22 cellular contexts compared by ENCODE assay signal in genomic region chr1:116486424-116486823, GRCh38.
A peak's percentile ranks its signal among the peaks of the same experiment; 100 is the strongest.
DNase-seq lines count a peak whose midpoint lies in the region; ATAC-seq and TF ChIP-seq lines count a peak whose summit lies in the region.
"Had no signal": no experiment of that assay in that cellular context is flagged by ENCODE, and none has a peak within 500 bp of the region (broad histone marks: within the 10 kb centered on the region; RNA-seq: fewer than 3 reads in every experiment).

No MANE protein-coding gene starts in this region.

- no peak for TF ChIP-seq CTCF in body of pancreas (IDR thresholded peaks at IDR 0.05)
- TF ChIP-seq CTCF in CD4-positive, alpha-beta T cell (IDR thresholded peaks at IDR 0.05) = no peak

- no peak for TF ChIP-seq POLR2A in body of pancreas (IDR thresholded peaks at IDR 0.05)

- H3K27me3 ChIP-seq in body of pancreas = no peaks in the 10 kb centered on the region
- H3K27me3 ChIP-seq in CD4-positive, alpha-beta T cell (ENCODE audit: control insufficient read depth, insufficient read depth, low read length) = no peaks in the 10 kb centered on the region
- H3K27me3 ChIP-seq: colonic mucosa, Peyer's patch had no signal

- H3K27me3 Mint-ChIP-seq in CD4-positive, alpha-beta T cell = no peaks in the 10 kb centered on the region
- peaks cover 3% of the 10 kb centered on the region for H3K27me3 Mint-ChIP-seq in activated CD4-positive, alpha-beta T cell treated with anti-CD3 and anti-CD28 coated beads, Interleukin-2, amount 10 ng/mL, durations not matched to agents 7 days and 5 days
- H3K27me3 Mint-ChIP-seq: activated T-cell treated with anti-CD3 and anti-CD28 coated beads, Interleukin-2, amount 50 U/mL, for 24 hours; stimulated activated naive CD8-positive, alpha-beta T cell treated with anti-CD3 and anti-CD28 coated beads, Interleukin-15, Interleukin-2, amounts not matched to agents 100 ng/mL and 50 ng/mL, for 24 hours had no signal

- H3K9me3 ChIP-seq in body of pancreas = no peaks in the 10 kb centered on the region
- H3K9me3 ChIP-seq in CD4-positive, alpha-beta T cell (ENCODE audit: control insufficient read depth, low read length) = no peaks in the 10 kb centered on the region
- H3K9me3 ChIP-seq: colonic mucosa, Peyer's patch, psoas muscle had no signal

- intact Hi-C loops in body of pancreas (cut with DNase I) = loop anchor here (10.0 kb wide), 1 partner anchor 122 kb away; no protein-coding TSS in a partner anchor
- intact Hi-C loops in CD4-positive, alpha-beta T cell (cut with DNase I, micrococcal nuclease) = loop anchor here in 1 of 2 experiments (5.0 kb wide), 1 partner anchor 124 kb away; no protein-coding TSS in a partner anchor

- H3K27ac Mint-ChIP-seq in CD4-positive, alpha-beta T cell = no peak overlapping the region
- H3K27ac Mint-ChIP-seq in activated CD4-positive, alpha-beta T cell treated with anti-CD3 and anti-CD28 coated beads, Interleukin-2, amount 10 ng/mL, durations not matched to agents 7 days and 5 days = no peak overlapping the region
- H3K27ac Mint-ChIP-seq: activated T-cell treated with anti-CD3 and anti-CD28 coated beads, Interleukin-2, amount 50 U/mL, for 24 hours; stimulated activated naive CD8-positive, alpha-beta T cell treated with anti-CD3 and anti-CD28 coated beads, Interleukin-15, Interleukin-2, amounts not matched to agents 100 ng/mL and 50 ng/mL, for 24 hours had no signal

- no peak overlapping the region for H3K4me3 Mint-ChIP-seq in CD4-positive, alpha-beta T cell
- no peak overlapping the region for H3K4me3 Mint-ChIP-seq in activated CD4-positive, alpha-beta T cell treated with anti-CD3 and anti-CD28 coated beads, Interleukin-2, amount 10 ng/mL, durations not matched to agents 7 days and 5 days
- H3K4me3 Mint-ChIP-seq: activated T-cell treated with anti-CD3 and anti-CD28 coated beads, Interleukin-2, amount 50 U/mL, for 24 hours; neural crest cell; stimulated activated naive CD8-positive, alpha-beta T cell treated with anti-CD3 and anti-CD28 coated beads, Interleukin-15, Interleukin-2, amounts not matched to agents 100 ng/mL and 50 ng/mL, for 24 hours had no signal

- H3K9me3 Mint-ChIP-seq in CD4-positive, alpha-beta T cell = no peaks in the 10 kb centered on the region
- H3K9me3 Mint-ChIP-seq in activated CD4-positive, alpha-beta T cell treated with anti-CD3 and anti-CD28 coated beads, Interleukin-2, amount 10 ng/mL, durations not matched to agents 7 days and 5 days = no peaks in the 10 kb centered on the region
- H3K9me3 Mint-ChIP-seq: activated T-cell treated with anti-CD3 and anti-CD28 coated beads, Interleukin-2, amount 50 U/mL, for 24 hours; neural crest cell; stimulated activated naive CD8-positive, alpha-beta T cell treated with anti-CD3 and anti-CD28 coated beads, Interleukin-15, Interleukin-2, amounts not matched to agents 100 ng/mL and 50 ng/mL, for 24 hours had no signal

- ATAC-seq in body of pancreas (no peak), HG03108 (IDR thresholded peaks at IDR 0.05; ENCODE audit: unreplicated experiment) (no peak)
- ATAC-seq in CD4-positive, alpha-beta T cell (ENCODE audit: poor library complexity) = no peak
- ATAC-seq: psoas muscle had no signal

- H3K4me1 ChIP-seq in body of pancreas = peaks cover 54% of the 10 kb centered on the region

- no peaks in the 10 kb centered on the region for H3K36me3 Mint-ChIP-seq in CD4-positive, alpha-beta T cell (ENCODE audit: low read depth)
- H3K36me3 Mint-ChIP-seq in activated CD4-positive, alpha-beta T cell treated with anti-CD3 and anti-CD28 coated beads, Interleukin-2, amount 10 ng/mL, durations not matched to agents 7 days and 5 days (ENCODE audit: low read depth) = no peaks in the 10 kb centered on the region

- POLR2A ChIA-PET in CD4-positive, alpha-beta T cell (lab: Charles Lee) = interaction anchor here (0.6 to 3.4 kb wide), 5 partner anchors 40 to 347 kb away, joined by 3 to 32 read pairs (median 3); no protein-coding TSS in a partner anchor
- POLR2A ChIA-PET in activated CD4-positive, alpha-beta T cell treated with anti-CD3 and anti-CD28 coated beads, Interleukin-2, amount 10 ng/mL, durations not matched to agents 7 days and 5 days (lab: Charles Lee) = no interaction called here

- DNase-seq in AG20443 (ENCODE audit: low spot score) (peak; percentile 54), M059J (ENCODE audit: low read depth) (peak; percentile 86), body of pancreas (no peak), iris pigment epithelial cell (ENCODE audit: low read depth) (peak; percentile 82), cortex of kidney (lab: John Stamatoyannopoulos, UW) (no peak)
- DNase-seq in CD4-positive, alpha-beta T cell = no peak
- no peak for DNase-seq in activated CD4-positive, alpha-beta T cell treated with anti-CD3 and anti-CD28 coated beads, Interleukin-2, amount 10 ng/mL, durations not matched to agents 7 days and 5 days
- DNase-seq: activated CD4-positive, alpha-beta T cell treated with anti-CD3 and anti-CD28 coated beads, Interleukin-2, amount 50 U/mL, for 48 hours; activated T-cell treated with anti-CD3 and anti-CD28 coated beads, Interleukin-2, amount 50 U/mL, for 24 hours; colonic mucosa; GDM1; H7; head of caudate nucleus; NCI-H1105; NCI-H2171 treated with DMSO at 0.1 percent for 48 hours; NCI-H774; Peyer's patch; psoas muscle; stimulated activated CD4-positive, alpha-beta T cell treated with anti-CD3 and anti-CD28 coated beads, Interleukin-15, amount 100 ng/mL, for 24 hours had no signal

- no peak overlapping the region for H3K4me3 ChIP-seq in body of pancreas
- H3K4me3 ChIP-seq: colonic mucosa, Peyer's patch, psoas muscle had no signal

- 59 to 69% methylated on average over 3 of the region's 3 CpGs for WGBS in body of pancreas, 2 donors

- no peaks in the 10 kb centered on the region for H3K36me3 ChIP-seq in body of pancreas (replicated peaks in 1 of 2; ENCODE audit: insufficient read depth in 1 of 2, low read depth in 2 of 2)
- H3K36me3 ChIP-seq: colonic mucosa, Peyer's patch had no signal

- H3K27ac ChIP-seq in body of pancreas = peak overlapping the region; percentile 4 to 75 (median 37)
- H3K27ac ChIP-seq in CD4-positive, alpha-beta T cell (ENCODE audit: low read depth, low read length) = no peak overlapping the region
- H3K27ac ChIP-seq: colonic mucosa, psoas muscle had no signal

- no peaks in the 10 kb centered on the region for H3K4me1 Mint-ChIP-seq in CD4-positive, alpha-beta T cell (ENCODE audit: low read depth)
- peaks cover 6% of the 10 kb centered on the region for H3K4me1 Mint-ChIP-seq in activated CD4-positive, alpha-beta T cell treated with anti-CD3 and anti-CD28 coated beads, Interleukin-2, amount 10 ng/mL, durations not matched to agents 7 days and 5 days

- CTCF ChIA-PET in CD4-positive, alpha-beta T cell (lab: Charles Lee) = interaction anchor here (1.1 to 8.3 kb wide), 8 partner anchors 13 to 346 kb away, joined by 3 to 149 read pairs (median 8); no protein-coding TSS in a partner anchor
- CTCF ChIA-PET in activated CD4-positive, alpha-beta T cell treated with anti-CD3 and anti-CD28 coated beads, Interleukin-2, amount 10 ng/mL, durations not matched to agents 7 days and 5 days (lab: Charles Lee) = interaction anchor here (0.8 to 6.5 kb wide), 12 partner anchors 7 to 375 kb away, joined by 3 to 99 read pairs (median 13); partner anchors contain the start of gene MAB21L3

Comparison
In these comparisons a context has a peak if more than half of its experiments do, and no peak if none do; other contexts are left out.
1. DNase-seq: peak in AG20443 (single experiment), M059J (single experiment) and iris pigment epithelial cell (single experiment); none in body of pancreas (0 of 4), CD4-positive, alpha-beta T cell (0 of 10), activated CD4-positive, alpha-beta T cell treated with anti-CD3 and anti-CD28 coated beads, Interleukin-2, amount 10 ng/mL, durations not matched to agents 7 days and 5 days (single experiment) and cortex of kidney (single experiment).